8 cellular contexts compared by ENCODE assay signal in genomic region chr6:41424370-41425058, GRCh38.
DNase-seq lines count a peak whose midpoint lies in the region; ATAC-seq and TF ChIP-seq lines count a peak whose summit lies in the region.

No MANE protein-coding gene starts in this region.

- ATAC-seq in esophagus mucosa (peak; percentile 55), natural killer cell (peak; percentile 72 to 81 (median 79)), GM21360 (IDR thresholded peaks at IDR 0.05; ENCODE audit: unreplicated experiment) (no peak)
- peak; percentile 48 for ATAC-seq in stimulated activated memory B cell treated with anti-CD40 and anti-IgM and Interleukin-4, amounts not matched to agents 10 μg/mL and 1 μg/mL and 100 μg/mL, for 72 hours

- POLR2A ChIA-PET in OCI-LY7 (lab: Charles Lee): interaction anchor here (0.6 to 0.9 kb wide), 2 partner anchors 31 to 42 kb away, joined by 3 to 5 read pairs; no protein-coding TSS in a partner anchor

- peaks cover 10% of the 10 kb centered on the region for H3K4me1 ChIP-seq in OCI-LY7 (ENCODE audit: insufficient read depth, low read length, poor library complexity, severe bottlenecking)

- H3K4me3 Mint-ChIP-seq in natural killer cell: no peak overlapping the region
- H3K4me3 Mint-ChIP-seq in stimulated activated memory B cell treated with anti-CD40 and anti-IgM and Interleukin-4, amounts not matched to agents 10 μg/mL and 1 μg/mL and 100 μg/mL, for 72 hours: no peak overlapping the region

- H3K27ac Mint-ChIP-seq in natural killer cell: no peak overlapping the region
- H3K27ac Mint-ChIP-seq in stimulated activated memory B cell treated with anti-CD40 and anti-IgM and Interleukin-4, amounts not matched to agents 10 μg/mL and 1 μg/mL and 100 μg/mL, for 72 hours: no peak overlapping the region

- peak; percentile 88 for DNase-seq in DMS53 (lab: John Stamatoyannopoulos, UW)
- DNase-seq in HuH-7 (ENCODE audit: low spot score): peak; percentile 84
- peak; percentile 77 for DNase-seq in OCI-LY7 (ENCODE audit: low spot score)
- peak; percentile 92 for DNase-seq in activated CD8-positive, alpha-beta memory T cell treated with anti-CD3 and anti-CD28 coated beads, Interleukin-2, amount 50 U/mL, for 48 hours
- DNase-seq in natural killer cell: peak; percentile 75

- H3K4me3 ChIP-seq in OCI-LY7 (ENCODE audit: low read depth, low read length, poor library complexity, severe bottlenecking): no peak overlapping the region

- H3K9me3 ChIP-seq in OCI-LY7 (ENCODE audit: low read length): no peaks in the 10 kb centered on the region

- H3K79me2 ChIP-seq in OCI-LY7 (ENCODE audit: insufficient read depth, low read depth, low read length): no peaks in the 10 kb centered on the region

- H3K27ac ChIP-seq in OCI-LY7 (ENCODE audit: low read depth, low read length, poor library complexity, severe bottlenecking): no peak overlapping the region

- no peak overlapping the region for H3K4me2 ChIP-seq in OCI-LY7 (ENCODE audit: low read length)

- peaks cover 7 to 9% of the 10 kb centered on the region in 2 donors for H3K4me1 Mint-ChIP-seq in natural killer cell
- peaks cover 11% of the 10 kb centered on the region for H3K4me1 Mint-ChIP-seq in stimulated activated memory B cell treated with anti-CD40 and anti-IgM and Interleukin-4, amounts not matched to agents 10 μg/mL and 1 μg/mL and 100 μg/mL, for 72 hours

- no peaks in the 10 kb centered on the region for H3K36me3 Mint-ChIP-seq in natural killer cell
- no peaks in the 10 kb centered on the region for H3K36me3 Mint-ChIP-seq in stimulated activated memory B cell treated with anti-CD40 and anti-IgM and Interleukin-4, amounts not matched to agents 10 μg/mL and 1 μg/mL and 100 μg/mL, for 72 hours

- no peaks in the 10 kb centered on the region for H3K36me3 ChIP-seq in OCI-LY7 (ENCODE audit: insufficient read depth, low read length)

- H3K27me3 Mint-ChIP-seq in natural killer cell (ENCODE audit: low read depth in 2 of 2): peaks cover 19 to 29% of the 10 kb centered on the region in 2 donors
- H3K27me3 Mint-ChIP-seq in stimulated activated memory B cell treated with anti-CD40 and anti-IgM and Interleukin-4, amounts not matched to agents 10 μg/mL and 1 μg/mL and 100 μg/mL, for 72 hours: no peaks in the 10 kb centered on the region

- TF ChIP-seq CTCF in OCI-LY7 (conservative IDR thresholded peaks at IDR 0.05; ENCODE audit: low read length) (peak; percentile 93), natural killer cell (IDR thresholded peaks at IDR 0.05) (peak; percentile 80)

- no peaks in the 10 kb centered on the region for H3K9me3 Mint-ChIP-seq in natural killer cell
- no peaks in the 10 kb centered on the region for H3K9me3 Mint-ChIP-seq in stimulated activated memory B cell treated with anti-CD40 and anti-IgM and Interleukin-4, amounts not matched to agents 10 μg/mL and 1 μg/mL and 100 μg/mL, for 72 hours

- intact Hi-C loops in OCI-LY7 (cut with micrococcal nuclease; ENCODE audit: unreplicated experiment): loop anchor here (1.0 to 2.0 kb wide), 2 partner anchors 122 to 168 kb away; partner anchors contain the start of gene FOXP4
- intact Hi-C loops in natural killer cell (cut with micrococcal nuclease): loop anchor here (1.0 to 2.0 kb wide), 2 partner anchors 168 to 258 kb away; no protein-coding TSS in a partner anchor

- no peaks in the 10 kb centered on the region for H4K20me1 ChIP-seq in OCI-LY7 (ENCODE audit: insufficient read depth, low read length)

- CTCF ChIA-PET in OCI-LY7 (lab: Charles Lee; ENCODE audit: unreplicated experiment): interaction anchor here (0.5 kb wide), 1 partner anchor 223 kb away, joined by 5 read pairs; no protein-coding TSS in a partner anchor

- BruUV-seq in OCI-LY7 (replicated peaks; lab: Mats Ljungman, UMichigan): no TSS peak

- H3K9me2 ChIP-seq in OCI-LY7 (ENCODE audit: insufficient read depth, low read length): no peaks in the 10 kb centered on the region

- no peak overlapping the region; the same call in 1 of the 2 replicates for H2AFZ ChIP-seq in OCI-LY7 (ENCODE audit: low read length)
